In the genomic region with DNA sequence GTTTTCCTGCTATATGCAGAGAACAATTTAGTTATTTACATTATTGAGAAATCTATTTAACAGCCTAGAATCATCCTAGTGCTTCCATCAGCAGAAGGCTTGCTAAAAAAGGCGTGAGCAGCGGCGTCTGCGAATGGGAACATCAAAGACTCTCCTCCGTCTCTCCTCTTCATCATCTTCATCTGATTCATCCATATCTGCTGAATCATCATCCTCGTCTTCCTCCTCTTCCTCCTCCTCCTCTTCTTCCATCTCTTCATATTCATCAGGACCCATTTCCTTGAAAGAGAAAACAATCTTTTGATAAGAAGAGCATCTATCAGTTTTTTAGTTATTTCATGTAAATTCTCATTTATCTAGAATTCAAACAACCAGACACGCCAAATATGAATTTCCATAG, we compare ENCODE assay signal across 27 cellular contexts. TPM values are rescaled to one million over a fixed set of nuclear protein-coding genes. Genes with fewer than 3 reads are reported as not detected.
"Had no signal": no experiment of that assay in that cellular context is flagged by ENCODE, and none has a peak within 500 bp of the region (broad histone marks: within the 10 kb centered on the region; RNA-seq: fewer than 3 reads in every experiment).

No MANE protein-coding gene starts in this region.

- H3K27ac ChIP-seq: brain microvascular endothelial cell, cardiac muscle cell, colonic mucosa, Peyer's patch, RWPE1, SJSA1 had no signal

- H3K9me3 ChIP-seq: colonic mucosa, Peyer's patch had no signal

- H3K4me3 ChIP-seq: cardiac muscle cell, colonic mucosa, Peyer's patch, SJSA1 had no signal

- H3K27me3 ChIP-seq: brain microvascular endothelial cell, cardiac muscle cell, colonic mucosa, Peyer's patch, SJSA1 had no signal

- H3K4me1 ChIP-seq: colonic mucosa had no signal

- ATAC-seq: WTC11 had no signal

- DNase-seq: activated CD4-positive, alpha-beta memory T cell treated with anti-CD3 and anti-CD28 coated beads for 36 hours; activated CD4-positive, alpha-beta T cell treated with anti-CD3 and anti-CD28 coated beads for 48 hours; activated CD4-positive, CD25-positive, alpha-beta regulatory T cell treated with anti-CD3 and anti-CD28 coated beads, Interleukin-2, amount 50 U/mL, for 72 hours; activated CD8-positive, alpha-beta memory T cell treated with anti-CD3 and anti-CD28 coated beads for 24 hours; activated effector memory CD4-positive, alpha-beta T cell treated with anti-CD3 and anti-CD28 coated beads, Interleukin-2, amount 50 U/mL, for 16 hours; activated naive CD4-positive, alpha-beta T cell treated with anti-CD3 and anti-CD28 coated beads for 36 hours; activated naive CD8-positive, alpha-beta T cell treated with anti-CD3 and anti-CD28 coated beads for 36 hours; activated T-cell treated with anti-CD3 and anti-CD28 coated beads, Interleukin-2, amount 50 U/mL, for 4 hours; brain microvascular endothelial cell; colonic mucosa; NCI-H1092; NCI-H1417 treated with DMSO at 0.1 percent for 48 hours; NCI-H2029; NCI-H2107; NCI-H345; NCI-H510A; NCI-H82; Peyer's patch; SHP77; T-helper 17 cell; T-helper 9 cell had no signal

- H3K36me3 ChIP-seq: brain microvascular endothelial cell, cardiac muscle cell, colonic mucosa had no signal

RNA-seq across cellular contexts. Expression of a gene that starts 41.2 kb away (rescaled TPM):
- total RNA-seq: activated CD4-positive, alpha-beta memory T cell treated with anti-CD3 and anti-CD28 coated beads for 36 hours; activated naive CD4-positive, alpha-beta T cell treated with anti-CD3 and anti-CD28 coated beads for 36 hours; activated T-cell treated with anti-CD3 and anti-CD28 coated beads, Interleukin-2, amount 50 U/mL, for 4 hours; cardiac muscle cell; cerebellum; colonic mucosa; OCI-LY7; Peyer's patch; SJSA1; T-helper 17 cell had no signal
